22 cellular contexts compared by ENCODE assay signal in the genomic region with DNA sequence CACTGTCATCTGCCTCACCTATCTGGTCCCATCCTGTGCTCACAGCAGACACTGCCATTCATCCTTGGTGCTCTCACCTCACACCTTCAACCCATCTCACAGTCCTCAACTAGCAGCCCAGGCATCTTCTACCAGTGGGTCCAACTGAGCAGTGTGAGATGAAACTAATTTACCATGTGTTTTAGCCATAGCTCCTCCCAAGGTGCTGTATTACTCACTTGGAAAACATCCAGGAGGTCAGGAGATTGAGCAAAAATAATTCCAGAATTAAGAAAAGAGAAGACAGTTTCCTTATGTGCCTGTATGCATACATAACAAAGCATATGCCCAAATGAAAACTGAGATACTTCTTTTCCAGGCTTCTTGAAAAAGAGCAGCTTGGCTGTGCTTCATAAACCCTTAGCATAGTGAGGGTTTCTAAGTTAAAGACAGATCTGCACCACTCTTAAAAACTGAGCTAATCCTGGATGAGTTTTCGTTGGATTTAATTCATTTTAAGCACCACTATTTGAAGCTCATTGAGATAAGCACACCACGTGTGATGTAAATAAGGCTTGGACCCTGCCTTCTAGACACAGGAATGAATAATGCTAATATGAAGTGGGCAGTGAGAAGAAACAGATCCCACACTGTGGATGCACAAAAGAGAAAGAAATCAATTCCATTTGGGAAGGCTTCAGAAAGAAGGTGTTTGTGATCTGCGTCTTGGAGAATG.
DNase-seq lines count a peak whose midpoint lies in the region; ATAC-seq and TF ChIP-seq lines count a peak whose summit lies in the region.
"Had no signal": no experiment of that assay in that cellular context is flagged by ENCODE, and none has a peak within 500 bp of the region (broad histone marks: within the 10 kb centered on the region; RNA-seq: fewer than 3 reads in every experiment).

No MANE protein-coding gene starts in this region.

- peaks cover 14% of the 10 kb centered on the region for H3K9me3 Mint-ChIP-seq in mesothelial cell of epicardium
- H3K9me3 Mint-ChIP-seq: activated T-cell treated with anti-CD3 and anti-CD28 coated beads, Interleukin-2, amount 50 U/mL, for 4 hours had no signal

- H3K27ac Mint-ChIP-seq in mesothelial cell of epicardium, result no peak overlapping the region
- H3K27ac Mint-ChIP-seq: B cell; dendritic cell treated with granulocyte-macrophage colony-stimulating factor and Interleukin-4, amounts not matched to agents 40 ng/mL and 50 ng/mL, for 4 days; T-helper 17 cell had no signal

- dilution Hi-C loops in mammary epithelial cell (cut with HindIII; ENCODE audit: low sequenced_read_pairs), result no loop called here

- WGBS in mammary epithelial cell (ENCODE audit: low coverage, missing lambda C conversion rate), result 68% methylated on average over 3 of the region's 3 CpGs

- H3K4me2 ChIP-seq in mammary epithelial cell (ENCODE audit: insufficient read depth, low read depth, low read length), result no peak overlapping the region
- H3K4me2 ChIP-seq: KMS-11 had no signal

- DNase-seq in AG10803 (ENCODE audit: low read depth), result peak; percentile 75
- DNase-seq in HT1080 (ENCODE audit: low read depth), result peak; percentile 64
- DNase-seq in mammary epithelial cell, result peak; percentile 87
- DNase-seq in left lung, result no peak
- no peak for DNase-seq in mucosa of descending colon
- no peak for DNase-seq in NCI-H2171 treated with DMSO at 0.1 percent for 48 hours (lab: John Stamatoyannopoulos, UW)
- DNase-seq in mesothelial cell of epicardium (ENCODE audit: low spot score in 2 of 2, unreplicated experiment in 2 of 2), result no peak
- no peak for DNase-seq in iPS-NIHi7 (ENCODE audit: extremely low spot score)
- DNase-seq: activated CD4-positive, alpha-beta T cell treated with anti-CD3 and anti-CD28 coated beads for 48 hours; activated T-cell treated with anti-CD3 and anti-CD28 coated beads, Interleukin-2, amount 50 U/mL, for 4 hours; midbrain; NCI-H1694 treated with DMSO at 0.1 percent for 48 hours; NCI-H526 treated with DMSO at 0.1 percent for 48 hours; nucleus accumbens; RPMI8226; stomach; T-helper 17 cell had no signal

- H3K4me3 ChIP-seq in AG10803 (ENCODE audit: low read length) (no peak overlapping the region), mammary epithelial cell (replicated peaks in 1 of 3; ENCODE audit: insufficient read depth in 1 of 3, low read depth in 2 of 3, low read length in 3 of 3) (no peak overlapping the region), left lung (no peak overlapping the region), mucosa of descending colon (no peak overlapping the region)
- H3K4me3 ChIP-seq: adrenal gland, esophagus muscularis mucosa, stomach had no signal

- H3K9ac ChIP-seq in mammary epithelial cell (ENCODE audit: insufficient read depth, low read length), result no peak overlapping the region
- H3K9ac ChIP-seq: KMS-11 had no signal

- peaks cover 2% of the 10 kb centered on the region for H3K36me3 Mint-ChIP-seq in mesothelial cell of epicardium

- no peaks in the 10 kb centered on the region for H4K20me1 ChIP-seq in mammary epithelial cell (ENCODE audit: insufficient read depth, low read length)

- peaks cover 10% of the 10 kb centered on the region for H3K4me1 Mint-ChIP-seq in mesothelial cell of epicardium
- H3K4me1 Mint-ChIP-seq: B cell, T-helper 17 cell had no signal

- TF ChIP-seq CTCF in AG10803 (conservative IDR thresholded peaks at IDR 0.05; ENCODE audit: low read length), result no peak
- no peak for TF ChIP-seq CTCF in mammary epithelial cell (conservative IDR thresholded peaks at IDR 0.05 in 1 of 2, IDR thresholded peaks at IDR 0.05 in 1 of 2; ENCODE audit: extremely low read depth in 1 of 2, insufficient read depth in 1 of 2, low read depth in 1 of 2, low read length in 2 of 2)
- TF ChIP-seq CTCF in left lung (IDR thresholded peaks at IDR 0.05), result no peak
- no peak for TF ChIP-seq CTCF in mucosa of descending colon (IDR thresholded peaks at IDR 0.05)
- TF ChIP-seq CTCF in mesothelial cell of epicardium (IDR thresholded peaks at IDR 0.05; ENCODE audit: unreplicated experiment), result no peak

- no peaks in the 10 kb centered on the region for H3K9me3 ChIP-seq in mammary epithelial cell (replicated peaks; ENCODE audit: insufficient read depth, low read length)
- H3K9me3 ChIP-seq in left lung, result no peaks in the 10 kb centered on the region
- H3K9me3 ChIP-seq in mucosa of descending colon, result no peaks in the 10 kb centered on the region
- H3K9me3 ChIP-seq: adrenal gland, esophagus muscularis mucosa, stomach had no signal

- H2AFZ ChIP-seq in mammary epithelial cell (ENCODE audit: low read depth, low read length), result peak overlapping the region; percentile 24

- peaks cover 3% of the 10 kb centered on the region for H3K27me3 Mint-ChIP-seq in mesothelial cell of epicardium (ENCODE audit: low read depth)
- H3K27me3 Mint-ChIP-seq: dendritic cell treated with granulocyte-macrophage colony-stimulating factor and Interleukin-4, amounts not matched to agents 40 ng/mL and 50 ng/mL, for 4 days had no signal

- ATAC-seq in left lung, result peak; percentile 30
- no peak for ATAC-seq in mucosa of descending colon
- ATAC-seq: activated T-cell treated with anti-CD3 and anti-CD28 coated beads, Interleukin-2, amount 50 U/mL, for 4 hours; T-helper 17 cell had no signal

- no peaks in the 10 kb centered on the region for H3K79me2 ChIP-seq in mammary epithelial cell (ENCODE audit: insufficient read depth, low read length)

- CTCF ChIA-PET in mammary epithelial cell (lab: Charles Lee; ENCODE audit: low non-redundant PET), result no interaction called here

- H3K36me3 ChIP-seq in mammary epithelial cell (ENCODE audit: insufficient read depth, low read length) (no peaks in the 10 kb centered on the region), left lung (no peaks in the 10 kb centered on the region), mucosa of descending colon (ENCODE audit: low read depth) (no peaks in the 10 kb centered on the region)
- H3K36me3 ChIP-seq: adrenal gland, esophagus muscularis mucosa, stomach had no signal

- H3K4me1 ChIP-seq in mammary epithelial cell (ENCODE audit: insufficient read depth, low read length), result peaks cover 16% of the 10 kb centered on the region
- no peaks in the 10 kb centered on the region for H3K4me1 ChIP-seq in left lung
- H3K4me1 ChIP-seq in mucosa of descending colon (ENCODE audit: low read depth), result no peaks in the 10 kb centered on the region

- in situ Hi-C loops in mammary epithelial cell (cut with MboI; ENCODE audit: low sequenced_read_pairs in 2 of 2), result no loop called here

- intact Hi-C loops in mammary epithelial cell (cut with micrococcal nuclease), result no loop called here
- intact Hi-C loops in left lung (cut with DNase I), result no loop called here
- intact Hi-C loops in mucosa of descending colon (cut with DNase I, micrococcal nuclease), result no loop called here

- H3K4me3 Mint-ChIP-seq in mesothelial cell of epicardium, result no peak overlapping the region
- H3K4me3 Mint-ChIP-seq: activated T-cell treated with anti-CD3 and anti-CD28 coated beads, Interleukin-2, amount 50 U/mL, for 4 hours; B cell; dendritic cell treated with granulocyte-macrophage colony-stimulating factor and Interleukin-4, amounts not matched to agents 40 ng/mL and 50 ng/mL, for 4 days; T-helper 17 cell had no signal

- BruUV-seq in mammary epithelial cell (replicated peaks; lab: Mats Ljungman, UMichigan), result no TSS peak

- no peaks in the 10 kb centered on the region for H3K27me3 ChIP-seq in mammary epithelial cell (ENCODE audit: insufficient read depth, low read length)
- H3K27me3 ChIP-seq in left lung, result no peaks in the 10 kb centered on the region
- H3K27me3 ChIP-seq: adrenal gland, esophagus muscularis mucosa, stomach had no signal

- H3K27ac ChIP-seq in mammary epithelial cell (ENCODE audit: insufficient read depth, low read depth, low read length) (peak overlapping the region; percentile 33), left lung (no peak overlapping the region)
- H3K27ac ChIP-seq: KMS-11, stomach had no signal

Comparison
In these comparisons a context has a peak if more than half of its experiments do, and no peak if none do; other contexts are left out.
1. DNase-seq: peak in AG10803 (single experiment), HT1080 (single experiment) and mammary epithelial cell (single experiment); none in left lung (0 of 2), mucosa of descending colon (0 of 3), NCI-H2171 treated with DMSO at 0.1 percent for 48 hours (single experiment), mesothelial cell of epicardium (0 of 2) and iPS-NIHi7 (single experiment).